ENCODE assay signal across 11 cellular contexts in genomic region chr7:144019457-144019856, GRCh38. TPM values are rescaled to one million over a fixed set of nuclear protein-coding genes. Genes with fewer than 3 reads are reported as not detected.
A peak's percentile ranks its signal among the peaks of the same experiment; 100 is the strongest.
DNase-seq lines count a peak whose midpoint lies in the region; ATAC-seq and TF ChIP-seq lines count a peak whose summit lies in the region.
"Had no signal": no experiment of that assay in that cellular context is flagged by ENCODE, and none has a peak within 500 bp of the region (broad histone marks: within the 10 kb centered on the region; RNA-seq: fewer than 3 reads in every experiment).

No MANE protein-coding gene starts in this region.

- TF ChIP-seq CTCF in heart right ventricle (IDR thresholded peaks at IDR 0.05) = no peak
- TF ChIP-seq CTCF in smooth muscle cell (IDR thresholded peaks at IDR 0.05; ENCODE audit: borderline replicate concordance, insufficient read depth, poor library complexity, severe bottlenecking) = no peak
- no peak for TF ChIP-seq CTCF in uterus (IDR thresholded peaks at IDR 0.05)
- TF ChIP-seq CTCF in coronary artery (IDR thresholded peaks at IDR 0.05) = no peak

- H3K4me1 ChIP-seq in adipocyte (ENCODE audit: control insufficient read depth, insufficient read depth, low read length) (peaks cover 8% of the 10 kb centered on the region), heart right ventricle (peaks cover 0 to 21% (median 4%) of the 10 kb centered on the region in 9 donors), smooth muscle cell (ENCODE audit: low read depth) (peaks cover 6% of the 10 kb centered on the region), uterus (no peaks in the 10 kb centered on the region)

- intact Hi-C loops in heart right ventricle (cut with DNase I) = no loop called here
- intact Hi-C loops in uterus (cut with DNase I; ENCODE audit: low total_unique reads) = no loop called here

- no peaks in the 10 kb centered on the region for H4K20me1 ChIP-seq in smooth muscle cell (ENCODE audit: low read depth)

- no peak overlapping the region for H3K9ac ChIP-seq in adipocyte (ENCODE audit: low read length)
- H3K9ac ChIP-seq in smooth muscle cell (ENCODE audit: low read depth) = peak overlapping the region; percentile 79

- peaks cover 15% of the 10 kb centered on the region for H3F3A ChIP-seq in smooth muscle cell (ENCODE audit: low read depth)

- H3K4me2 ChIP-seq in smooth muscle cell = peak overlapping the region; percentile 52

- no peaks in the 10 kb centered on the region for H3K27me3 ChIP-seq in adipocyte (replicated peaks; ENCODE audit: control insufficient read depth, insufficient read depth, low read length)
- H3K27me3 ChIP-seq in heart right ventricle = no peaks in the 10 kb centered on the region
- no peaks in the 10 kb centered on the region for H3K27me3 ChIP-seq in smooth muscle cell (ENCODE audit: low read depth)
- H3K27me3 ChIP-seq in uterus = no peaks in the 10 kb centered on the region

- H3K79me2 ChIP-seq in smooth muscle cell (ENCODE audit: low read depth) = no peaks in the 10 kb centered on the region

- no peaks in the 10 kb centered on the region for H3K9me3 ChIP-seq in adipocyte (ENCODE audit: control insufficient read depth, low read length)
- H3K9me3 ChIP-seq in heart right ventricle = peaks cover 0 to 6% (median 0%) of the 10 kb centered on the region in 11 donors
- no peaks in the 10 kb centered on the region for H3K9me3 ChIP-seq in smooth muscle cell (replicated peaks; ENCODE audit: low read depth)
- no peaks in the 10 kb centered on the region for H3K9me3 ChIP-seq in uterus

- 27 to 31% methylated on average over 2 of the region's 2 CpGs for WGBS in heart right ventricle, 2 donors
- 3% methylated on average over 2 of the region's 2 CpGs for WGBS in smooth muscle cell (ENCODE audit: low lambda C conversion rate)

- H3K36me3 ChIP-seq in adipocyte (ENCODE audit: control insufficient read depth, insufficient read depth, low read length, severe bottlenecking) (no peaks in the 10 kb centered on the region), heart right ventricle (no peaks in the 10 kb centered on the region), smooth muscle cell (ENCODE audit: low read depth) (no peaks in the 10 kb centered on the region), uterus (no peaks in the 10 kb centered on the region)

- peak overlapping the region; percentile 57 for H2AFZ ChIP-seq in smooth muscle cell (ENCODE audit: low read depth)

- H3K4me3 ChIP-seq in adipocyte (ENCODE audit: low read length) = no peak overlapping the region
- H3K4me3 ChIP-seq in heart right ventricle = no peak overlapping the region
- no peak overlapping the region for H3K4me3 ChIP-seq in smooth muscle cell
- H3K4me3 ChIP-seq in uterus = no peak overlapping the region
- H3K4me3 ChIP-seq in coronary artery = no peak overlapping the region

- TF ChIP-seq POLR2A in uterus (IDR thresholded peaks at IDR 0.05) = no peak

- DNase-seq in adipocyte (ENCODE audit: low read depth) (peak; percentile 88), heart right ventricle (peak in 1 of 2 donors; percentile 16), smooth muscle cell (lab: John Stamatoyannopoulos, UW; ENCODE audit: unreplicated experiment) (no peak), hypothalamus (lab: John Stamatoyannopoulos, UW) (no peak), uterus (no peak), GF-D8 (lab: John Stamatoyannopoulos, UW) (no peak), coronary artery (ENCODE audit: low spot score) (no peak)
- DNase-seq: activated T-cell treated with anti-CD3 and anti-CD28 coated beads for 4 hours, NCI-H2107, T-cell had no signal

- ATAC-seq in HG02798 (IDR thresholded peaks at IDR 0.05; ENCODE audit: poor library complexity, unreplicated experiment) = peak; percentile 33
- ATAC-seq in heart right ventricle = peak; percentile 26 to 93 (median 86)
- ATAC-seq: T-cell had no signal

- H3K27ac ChIP-seq in heart right ventricle = peak overlapping the region in 7 of 10 donors; percentile 0 to 61 (median 39)
- peak overlapping the region; percentile 97 for H3K27ac ChIP-seq in smooth muscle cell (ENCODE audit: low read depth)
- H3K27ac ChIP-seq in uterus = no peak overlapping the region
- no peak overlapping the region for H3K27ac ChIP-seq in coronary artery

RNA-seq across cellular contexts. Expression of gene OR6B1, which starts 19.3 kb away (rescaled TPM):
- total RNA-seq in heart right ventricle (not detected), smooth muscle cell (not detected in 2 replicates), uterus (not detected)
- polyA plus RNA-seq in heart right ventricle (not detected), smooth muscle cell (not detected in 2 replicates)
- total RNA-seq: T-cell had no signal

RNA-seq across cellular contexts. Expression of gene OR2A5, which starts 29.3 kb away (rescaled TPM):
- total RNA-seq in heart right ventricle = not detected
- not detected for polyA plus RNA-seq in heart right ventricle
- total RNA-seq in smooth muscle cell = not detected in 2 replicates
- polyA plus RNA-seq in smooth muscle cell = not detected in 2 replicates
- total RNA-seq in uterus = not detected
- total RNA-seq: T-cell had no signal

RNA-seq across cellular contexts. Expression of gene OR2A25, which starts 50.2 kb away (rescaled TPM):
- total RNA-seq in heart right ventricle (not detected), smooth muscle cell (not detected in 2 replicates), uterus (not detected)
- polyA plus RNA-seq in heart right ventricle (not detected), smooth muscle cell (not detected in 2 replicates)
- total RNA-seq: T-cell had no signal

Comparison
In these comparisons a context has a peak if more than half of its experiments do, and no peak if none do; other contexts are left out.
1. H3K27ac ChIP-seq: peak in heart right ventricle (7 of 10) and smooth muscle cell (single experiment); none in uterus (0 of 2) and coronary artery (0 of 2).